Comparison of ENCODE assay signal across 8 cellular contexts in the genomic region with DNA sequence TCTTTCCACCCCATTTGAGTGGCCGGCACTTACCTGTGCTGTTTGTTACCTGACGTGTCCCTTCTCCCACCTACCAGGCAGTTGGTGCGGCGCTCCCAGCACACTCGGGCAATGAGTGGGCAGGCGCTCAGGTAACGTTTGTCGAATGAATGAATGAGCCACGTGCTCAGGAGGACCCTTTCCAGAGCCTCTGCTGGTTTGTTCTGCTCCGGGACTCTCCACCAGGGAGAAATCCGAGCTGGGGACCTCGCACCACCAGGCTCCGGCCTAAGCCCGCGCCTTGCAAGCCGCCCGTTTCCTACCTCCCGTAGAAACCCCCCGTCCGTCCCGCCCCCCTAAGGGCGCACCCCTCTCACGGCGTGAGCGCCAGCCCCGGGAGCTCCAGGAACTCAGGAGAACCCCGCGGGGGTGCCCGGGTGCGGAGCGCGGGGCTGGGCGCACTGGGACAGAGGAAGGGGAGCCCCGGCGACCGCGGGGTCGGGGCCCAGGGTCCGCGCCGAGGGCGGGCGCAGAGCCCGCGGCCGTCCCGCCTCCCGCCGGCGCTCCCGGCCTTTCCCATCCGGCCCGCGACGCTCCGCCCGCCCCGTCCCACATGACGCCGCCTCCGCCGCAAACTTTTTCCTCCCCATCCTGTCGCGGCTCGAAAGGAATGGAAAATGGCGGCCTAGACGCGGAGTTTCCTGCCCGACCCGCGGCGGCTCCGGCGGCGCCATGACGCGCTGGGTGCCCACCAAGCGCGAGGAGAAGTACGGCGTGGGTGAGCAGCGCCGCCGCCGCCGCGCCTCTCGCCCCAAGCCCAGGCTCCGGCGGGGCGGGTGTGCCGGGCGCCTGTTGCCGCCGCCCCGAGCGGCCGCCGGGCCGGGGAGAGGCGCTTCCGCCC. TPM values are rescaled to one million over a fixed set of nuclear protein-coding genes. Genes with fewer than 3 reads are reported as not detected.
DNase-seq lines count a peak whose midpoint lies in the region; ATAC-seq, FAIRE-seq and TF ChIP-seq lines count a peak whose summit lies in the region.

A gene (plus strand): TSS at position 622 of the 880 bp plus-strand sequence. CDS start 90 bp downstream, at position 712.

- TF ChIP-seq CTCF in BE2C (IDR thresholded peaks at IDR 0.05; ENCODE audit: low read depth, low read length) (no peak), astrocyte (IDR thresholded peaks at IDR 0.05; ENCODE audit: insufficient read depth, low read depth, low read length) (no peak), left ventricle myocardium inferior (IDR thresholded peaks at IDR 0.05; ENCODE audit: borderline replicate concordance) (no peak), parathyroid adenoma (IDR thresholded peaks at IDR 0.05) (no peak)

- H3K9me3 ChIP-seq in BE2C (no peaks in the 10 kb centered on the region), astrocyte (ENCODE audit: insufficient read depth, low read depth, low read length) (no peaks in the 10 kb centered on the region), left ventricle myocardium inferior (replicated peaks) (no peaks in the 10 kb centered on the region), parathyroid adenoma (ENCODE audit: control insufficient read depth, low read length) (no peaks in the 10 kb centered on the region)

- H3K79me2 ChIP-seq in astrocyte (ENCODE audit: insufficient read depth, low read length) (peaks cover 47% of the 10 kb centered on the region), parathyroid adenoma (peaks cover 13% of the 10 kb centered on the region)

- no peak for FAIRE-seq in astrocyte (lab: Jason Lieb, UNC)

- H3K27ac Mint-ChIP-seq in astrocyte (ENCODE audit: unreplicated experiment) = peak within 1 kb of the TSS; percentile 86

- peak within 1 kb of the TSS; percentile 94 for H3K4me3 Mint-ChIP-seq in astrocyte (ENCODE audit: unreplicated experiment)

- peak within 1 kb of the TSS; percentile 89 for H3K9ac ChIP-seq in astrocyte (ENCODE audit: low read length)
- peak within 1 kb of the TSS; percentile 21 for H3K9ac ChIP-seq in parathyroid adenoma

- peaks cover 12% of the 10 kb centered on the region for H3K36me3 Mint-ChIP-seq in astrocyte (ENCODE audit: low read depth, unreplicated experiment)

- intact Hi-C loops in left ventricle myocardium inferior (cut with micrococcal nuclease) = no loop called here

- peaks cover 2% of the 10 kb centered on the region for H3K9me3 Mint-ChIP-seq in astrocyte (ENCODE audit: unreplicated experiment)

- H3K4me2 ChIP-seq in astrocyte (ENCODE audit: low read length) (peak within 1 kb of the TSS; percentile 97), parathyroid adenoma (ENCODE audit: low read length) (peak within 1 kb of the TSS; percentile 79)

- H2AFZ ChIP-seq in astrocyte (ENCODE audit: low read depth, low read length) = peak within 1 kb of the TSS; percentile 82
- H2AFZ ChIP-seq in parathyroid adenoma = peak within 1 kb of the TSS; percentile 92

- H3K27ac ChIP-seq in astrocyte (ENCODE audit: low read depth, low read length) (peak within 1 kb of the TSS; percentile 77), left ventricle myocardium inferior (replicated peaks) (peak within 1 kb of the TSS; percentile 88), parathyroid adenoma (peak within 1 kb of the TSS; percentile 40)

- peaks cover 23% of the 10 kb centered on the region for H3K4me1 Mint-ChIP-seq in astrocyte (ENCODE audit: low read depth, unreplicated experiment)

- H3K4me3 ChIP-seq in BE2C (ENCODE audit: low read depth, low read length) (peak within 1 kb of the TSS; percentile 61), astrocyte (ENCODE audit: insufficient read depth, low read depth, low read length) (peak within 1 kb of the TSS; percentile 65), left ventricle myocardium inferior (peak within 1 kb of the TSS; percentile 89), parathyroid adenoma (ENCODE audit: low read depth, low read length) (peak within 1 kb of the TSS; percentile 61)

- H4K20me1 ChIP-seq in astrocyte (ENCODE audit: insufficient read depth, low read length) = peaks cover 36% of the 10 kb centered on the region

- H3K27me3 Mint-ChIP-seq in astrocyte (ENCODE audit: low read depth, unreplicated experiment) = no peaks in the 10 kb centered on the region

- no peaks in the 10 kb centered on the region for H3K27me3 ChIP-seq in BE2C
- no peaks in the 10 kb centered on the region for H3K27me3 ChIP-seq in astrocyte (ENCODE audit: insufficient read depth, low read length)
- H3K27me3 ChIP-seq in left ventricle myocardium inferior (ENCODE audit: low read depth) = no peaks in the 10 kb centered on the region
- no peaks in the 10 kb centered on the region for H3K27me3 ChIP-seq in parathyroid adenoma (ENCODE audit: control insufficient read depth, insufficient read depth, low read length)

- DNase-seq in BE2C (peak; percentile 70), HuH-7 (ENCODE audit: low spot score) (peak; percentile 81), astrocyte (ENCODE audit: low read depth) (peak; percentile 55), left ventricle myocardium inferior (peak; percentile 72)
- DNase-seq in stimulated activated CD4-positive, alpha-beta T cell treated with anti-CD3 and anti-CD28 coated beads, Interleukin-4, amount 100 ng/mL, for 24 hours = no peak

- ATAC-seq in HG02885 (IDR thresholded peaks at IDR 0.05; ENCODE audit: poor library complexity, unreplicated experiment) (no peak), HG03342 (IDR thresholded peaks at IDR 0.05; ENCODE audit: unreplicated experiment) (no peak)

- H3K4me1 ChIP-seq in BE2C (no peaks in the 10 kb centered on the region), astrocyte (ENCODE audit: insufficient read depth, low read length) (peaks cover 23% of the 10 kb centered on the region), left ventricle myocardium inferior (peaks cover 49% of the 10 kb centered on the region), parathyroid adenoma (peaks cover 5% of the 10 kb centered on the region)

- H3K36me3 ChIP-seq in BE2C (no peaks in the 10 kb centered on the region), astrocyte (ENCODE audit: insufficient read depth, low read length) (no peaks in the 10 kb centered on the region), left ventricle myocardium inferior (no peaks in the 10 kb centered on the region), parathyroid adenoma (ENCODE audit: control insufficient read depth, insufficient read depth, low read length) (no peaks in the 10 kb centered on the region)

RNA-seq across cellular contexts. Expression of the gene that starts here (rescaled TPM):
- polyA plus RNA-seq in BE2C (2012; ENCODE audit: insufficient read depth, insufficient read length, low read depth) = 9.0 TPM
- total RNA-seq in astrocyte (42.5 and 45.0 TPM in 2 replicates), left ventricle myocardium inferior (16.8 TPM)
